In the genomic region with DNA sequence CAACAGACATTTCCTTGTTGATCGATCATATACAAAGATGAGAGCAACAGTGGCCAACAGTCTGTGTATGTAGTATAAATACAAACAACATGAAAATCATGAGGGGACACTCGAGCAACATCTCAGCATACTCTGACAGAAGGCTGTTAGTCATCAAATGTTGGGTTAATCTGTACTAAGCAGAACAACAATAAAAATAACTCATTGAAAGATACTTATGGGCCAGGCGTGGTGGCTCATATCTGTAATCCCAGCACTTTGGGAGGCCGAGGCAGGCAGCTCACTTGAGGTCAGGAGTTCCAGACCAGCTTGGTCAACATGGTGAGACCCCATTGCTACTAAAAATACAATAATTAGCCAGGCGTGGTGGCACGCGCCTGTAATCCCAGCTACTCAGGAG, we compare ENCODE assay signal across 26 cellular contexts.
"Had no signal": no experiment of that assay in that cellular context is flagged by ENCODE, and none has a peak within 500 bp of the region (broad histone marks: within the 10 kb centered on the region; RNA-seq: fewer than 3 reads in every experiment).

No MANE protein-coding gene starts in this region.

- H3K4me3 Mint-ChIP-seq: effector memory CD8-positive, alpha-beta T cell; endodermal cell; immature natural killer cell; mesothelial cell of epicardium; naive B cell had no signal

- H3K36me3 ChIP-seq: esophagus muscularis mucosa, gastrocnemius medialis, left lung, lower lobe of right lung had no signal

- H3K4me1 ChIP-seq: esophagus muscularis mucosa, gastrocnemius medialis, left lung, lower lobe of right lung had no signal

- H3K79me2 ChIP-seq: hepatocyte had no signal

- H2AFZ ChIP-seq: hepatocyte had no signal

- H3K4me3 ChIP-seq: coronary artery, dorsolateral prefrontal cortex, esophagus muscularis mucosa, gastrocnemius medialis, hepatocyte, left lung, lower lobe of right lung, mucosa of descending colon had no signal

- H3K27me3 Mint-ChIP-seq: effector memory CD8-positive, alpha-beta T cell; naive B cell had no signal

- H3K4me1 Mint-ChIP-seq: endodermal cell, immature natural killer cell, mesothelial cell of epicardium, naive B cell had no signal

- DNase-seq: dermis blood vessel endothelial cell; dorsolateral prefrontal cortex; effector CD8-positive, alpha-beta T cell; effector memory CD8-positive, alpha-beta T cell; endodermal cell; foreskin fibroblast; foreskin melanocyte; gastrocnemius medialis; glutamatergic neuron; hypothalamus; immature natural killer cell; left cardiac atrium; left lung; left ventricle myocardium superior; lower lobe of right lung; mesenchymal stem cell; mucosa of descending colon; naive B cell had no signal

- ATAC-seq: effector memory CD8-positive, alpha-beta T cell; gastrocnemius medialis; left cardiac atrium; left lung; left ventricle myocardium superior; lower lobe of right lung; mucosa of descending colon had no signal

- H3K27me3 ChIP-seq: dorsolateral prefrontal cortex, esophagus muscularis mucosa, gastrocnemius medialis, hepatocyte, left lung had no signal

- H3K27ac Mint-ChIP-seq: effector memory CD8-positive, alpha-beta T cell; endodermal cell; immature natural killer cell; mesothelial cell of epicardium; naive B cell had no signal

- FAIRE-seq: colon, endometrium, islet of Langerhans, keratinocyte had no signal

- H3K27ac ChIP-seq: coronary artery, dorsolateral prefrontal cortex, esophagus muscularis mucosa, gastrocnemius medialis, hepatocyte, left lung, lower lobe of right lung had no signal

- H3K4me2 ChIP-seq: hepatocyte had no signal

- H3K9me3 ChIP-seq: esophagus muscularis mucosa, gastrocnemius medialis, mucosa of descending colon had no signal
